ENCODE assay signal across 13 cellular contexts in genomic region chr10:69326692-69327091, GRCh38. TPM values are rescaled to one million over a fixed set of nuclear protein-coding genes. Genes with fewer than 3 reads are reported as not detected.
DNase-seq lines count a peak whose midpoint lies in the region; ATAC-seq and TF ChIP-seq lines count a peak whose summit lies in the region.
"Had no signal": no experiment of that assay in that cellular context is flagged by ENCODE, and none has a peak within 500 bp of the region (broad histone marks: within the 10 kb centered on the region; RNA-seq: fewer than 3 reads in every experiment).

No MANE protein-coding gene starts in this region.

- H3K4me1 Mint-ChIP-seq in activated naive CD4-positive, alpha-beta T cell treated with anti-CD3 and anti-CD28 coated beads for 36 hours (ENCODE audit: low read depth) = peaks cover 70% of the 10 kb centered on the region
- peaks cover 54% of the 10 kb centered on the region for H3K4me1 Mint-ChIP-seq in stimulated activated effector memory CD8-positive, alpha-beta T cell treated with anti-CD3 and anti-CD28 coated beads, Interleukin-12 subunit alpha, Interleukin-12 subunit beta, amount 100 ng/mL, for 72 hours
- H3K4me1 Mint-ChIP-seq in natural killer cell = peaks cover 33 to 43% of the 10 kb centered on the region in 2 donors

- H3K9ac ChIP-seq in iPS-18a (ENCODE audit: low read length) = peak overlapping the region; percentile 41

- H3K4me3 ChIP-seq in RWPE2 (ENCODE audit: severe bottlenecking) (no peak overlapping the region), iPS-18a (ENCODE audit: low read length) (peak overlapping the region; percentile 20)
- H3K4me3 ChIP-seq: breast epithelium had no signal

- intact Hi-C loops in activated naive CD4-positive, alpha-beta T cell treated with anti-CD3 and anti-CD28 coated beads for 36 hours (cut with micrococcal nuclease) = no loop called here
- intact Hi-C loops in natural killer cell (cut with micrococcal nuclease) = no loop called here

- CTCF ChIA-PET in activated naive CD4-positive, alpha-beta T cell treated with anti-CD3 and anti-CD28 coated beads for 36 hours (lab: Charles Lee) = interaction anchor here (1.2 kb wide), 2 partner anchors 82 to 94 kb away, joined by 4 read pairs; no protein-coding TSS in a partner anchor

- H3K27ac ChIP-seq in RWPE2 (ENCODE audit: poor library complexity, severe bottlenecking) (peak overlapping the region; percentile 84), iPS-18a (ENCODE audit: low read length) (peak overlapping the region; percentile 49)

- H3K4me1 ChIP-seq in RWPE2 (ENCODE audit: insufficient read depth, poor library complexity, severe bottlenecking) (peaks cover 48% of the 10 kb centered on the region), iPS-18a (ENCODE audit: control insufficient read depth, low read depth, low read length) (peaks cover 45% of the 10 kb centered on the region)

- H3K36me3 ChIP-seq in RWPE2 (ENCODE audit: low read depth) = peaks cover 31% of the 10 kb centered on the region
- H3K36me3 ChIP-seq in iPS-18a (ENCODE audit: control insufficient read depth, low read depth, low read length) = no peaks in the 10 kb centered on the region
- H3K36me3 ChIP-seq: breast epithelium had no signal

- H3K9me3 ChIP-seq in RWPE2 (ENCODE audit: severe bottlenecking) (no peaks in the 10 kb centered on the region), iPS-18a (ENCODE audit: control insufficient read depth, low read depth, low read length) (no peaks in the 10 kb centered on the region)
- H3K9me3 ChIP-seq: breast epithelium had no signal

- H3K36me3 Mint-ChIP-seq in activated naive CD4-positive, alpha-beta T cell treated with anti-CD3 and anti-CD28 coated beads for 36 hours (ENCODE audit: low read depth) = peaks cover 17% of the 10 kb centered on the region
- peaks cover 7 to 19% of the 10 kb centered on the region in 2 donors for H3K36me3 Mint-ChIP-seq in activated naive CD4-positive, alpha-beta T cell treated with anti-CD3 and anti-CD28 coated beads, Interleukin-2, amount 50 U/mL, for 72 hours
- peaks cover 96% of the 10 kb centered on the region for H3K36me3 Mint-ChIP-seq in stimulated activated effector memory CD8-positive, alpha-beta T cell treated with anti-CD3 and anti-CD28 coated beads, Interleukin-12 subunit alpha, Interleukin-12 subunit beta, amount 100 ng/mL, for 72 hours
- H3K36me3 Mint-ChIP-seq in natural killer cell = no peaks in the 10 kb centered on the region

- H3K9me3 Mint-ChIP-seq in activated naive CD4-positive, alpha-beta T cell treated with anti-CD3 and anti-CD28 coated beads for 36 hours = no peaks in the 10 kb centered on the region
- H3K9me3 Mint-ChIP-seq in activated naive CD4-positive, alpha-beta T cell treated with anti-CD3 and anti-CD28 coated beads, Interleukin-2, amount 50 U/mL, for 72 hours = no peaks in the 10 kb centered on the region
- H3K9me3 Mint-ChIP-seq in stimulated activated effector memory CD8-positive, alpha-beta T cell treated with anti-CD3 and anti-CD28 coated beads, Interleukin-12 subunit alpha, Interleukin-12 subunit beta, amount 100 ng/mL, for 72 hours = no peaks in the 10 kb centered on the region
- H3K9me3 Mint-ChIP-seq in natural killer cell = no peaks in the 10 kb centered on the region
- H3K9me3 Mint-ChIP-seq: nephron; stimulated activated naive CD8-positive, alpha-beta T cell treated with anti-CD3 and anti-CD28 coated beads, Interleukin-15, Interleukin-2, amounts not matched to agents 100 ng/mL and 50 ng/mL, for 24 hours had no signal

- H3K27me3 Mint-ChIP-seq in activated naive CD4-positive, alpha-beta T cell treated with anti-CD3 and anti-CD28 coated beads for 36 hours (ENCODE audit: low read depth) = no peaks in the 10 kb centered on the region
- no peaks in the 10 kb centered on the region for H3K27me3 Mint-ChIP-seq in natural killer cell (ENCODE audit: low read depth in 2 of 2)
- H3K27me3 Mint-ChIP-seq: stimulated activated naive CD8-positive, alpha-beta T cell treated with anti-CD3 and anti-CD28 coated beads, Interleukin-15, Interleukin-2, amounts not matched to agents 100 ng/mL and 50 ng/mL, for 24 hours had no signal

- H3K27me3 ChIP-seq in RWPE2 (ENCODE audit: insufficient read depth, poor library complexity, severe bottlenecking) (no peaks in the 10 kb centered on the region), iPS-18a (ENCODE audit: control insufficient read depth, insufficient read depth, low read length) (no peaks in the 10 kb centered on the region)
- H3K27me3 ChIP-seq: breast epithelium had no signal

- no peak for ATAC-seq in activated naive CD4-positive, alpha-beta T cell treated with anti-CD3 and anti-CD28 coated beads, Interleukin-2, amount 50 U/mL, for 72 hours
- ATAC-seq in RWPE2 (ENCODE audit: low read depth) = no peak
- ATAC-seq in stimulated activated effector memory CD8-positive, alpha-beta T cell treated with anti-CD3 and anti-CD28 coated beads, Interleukin-12 subunit alpha, Interleukin-12 subunit beta, amount 100 ng/mL, for 72 hours = no peak
- no peak for ATAC-seq in natural killer cell
- no peak for ATAC-seq in HG03175 (IDR thresholded peaks at IDR 0.05; ENCODE audit: unreplicated experiment)

- TF ChIP-seq CTCF in RWPE2 (IDR thresholded peaks at IDR 0.05; ENCODE audit: poor library complexity, severe bottlenecking) (no peak), natural killer cell (IDR thresholded peaks at IDR 0.05) (no peak)

- H3K4me3 Mint-ChIP-seq in activated naive CD4-positive, alpha-beta T cell treated with anti-CD3 and anti-CD28 coated beads for 36 hours = no peak overlapping the region
- no peak overlapping the region for H3K4me3 Mint-ChIP-seq in stimulated activated effector memory CD8-positive, alpha-beta T cell treated with anti-CD3 and anti-CD28 coated beads, Interleukin-12 subunit alpha, Interleukin-12 subunit beta, amount 100 ng/mL, for 72 hours
- no peak overlapping the region for H3K4me3 Mint-ChIP-seq in natural killer cell
- H3K4me3 Mint-ChIP-seq: nephron had no signal

- DNase-seq in activated naive CD4-positive, alpha-beta T cell treated with anti-CD3 and anti-CD28 coated beads for 36 hours = no peak
- no peak for DNase-seq in activated naive CD4-positive, alpha-beta T cell treated with anti-CD3 and anti-CD28 coated beads, Interleukin-2, amount 50 U/mL, for 72 hours (ENCODE audit: low spot score in 2 of 2)
- DNase-seq in RWPE2 (ENCODE audit: low spot score) = no peak
- no peak for DNase-seq in stimulated activated effector memory CD8-positive, alpha-beta T cell treated with anti-CD3 and anti-CD28 coated beads, Interleukin-12 subunit alpha, Interleukin-12 subunit beta, amount 100 ng/mL, for 72 hours (ENCODE audit: low spot score in 2 of 2)
- DNase-seq in natural killer cell = no peak
- DNase-seq in SK-N-DZ (ENCODE audit: low spot score) = no peak
- DNase-seq: kidney glomerular epithelial cell, NCI-H1930 had no signal

- H3K27ac Mint-ChIP-seq in activated naive CD4-positive, alpha-beta T cell treated with anti-CD3 and anti-CD28 coated beads for 36 hours = peak overlapping the region; percentile 80
- H3K27ac Mint-ChIP-seq in activated naive CD4-positive, alpha-beta T cell treated with anti-CD3 and anti-CD28 coated beads, Interleukin-2, amount 50 U/mL, for 72 hours = no peak overlapping the region
- peak overlapping the region; percentile 50 for H3K27ac Mint-ChIP-seq in stimulated activated effector memory CD8-positive, alpha-beta T cell treated with anti-CD3 and anti-CD28 coated beads, Interleukin-12 subunit alpha, Interleukin-12 subunit beta, amount 100 ng/mL, for 72 hours
- H3K27ac Mint-ChIP-seq in natural killer cell = no peak overlapping the region

RNA-seq across cellular contexts. Expression of gene HK1, which starts 48.4 kb away (rescaled TPM):
- total RNA-seq in activated naive CD4-positive, alpha-beta T cell treated with anti-CD3 and anti-CD28 coated beads for 36 hours = 100 to 1,000 TPM; 172 to 179 TPM
- 100 to 1,000 TPM; 157 to 235 TPM for total RNA-seq in activated naive CD4-positive, alpha-beta T cell treated with anti-CD3 and anti-CD28 coated beads, Interleukin-2, amount 50 U/mL, for 72 hours
- total RNA-seq in natural killer cell = 10 to 100 TPM; 58.4 to 72.6 (median 69.5) TPM
- 29.0 and 30.3 TPM in 2 replicates for polyA plus RNA-seq in SK-N-DZ (2014; cell fraction: cytosol; rRNA removed)
- polyA plus RNA-seq in SK-N-DZ (2014; cell fraction: nucleus; rRNA removed) = 16.1 and 17.1 TPM in 2 replicates

Comparison
In these comparisons a context has a peak if more than half of its experiments do, and no peak if none do; other contexts are left out.
1. H3K27ac Mint-ChIP-seq: peak in activated naive CD4-positive, alpha-beta T cell treated with anti-CD3 and anti-CD28 coated beads for 36 hours (single experiment) and stimulated activated effector memory CD8-positive, alpha-beta T cell treated with anti-CD3 and anti-CD28 coated beads, Interleukin-12 subunit alpha, Interleukin-12 subunit beta, amount 100 ng/mL, for 72 hours (single experiment); none in activated naive CD4-positive, alpha-beta T cell treated with anti-CD3 and anti-CD28 coated beads, Interleukin-2, amount 50 U/mL, for 72 hours (0 of 2) and natural killer cell (0 of 2).